In genomic region chr1:100612540-100612939, GRCh38 we compare ENCODE assay signal across 20 cellular contexts.
"Had no signal": no experiment of that assay in that cellular context is flagged by ENCODE, and none has a peak within 500 bp of the region (broad histone marks: within the 10 kb centered on the region; RNA-seq: fewer than 3 reads in every experiment).

No MANE protein-coding gene starts in this region.

- DNase-seq: activated B cell treated with CpG ODN at 0.5 μM for 24 hours; activated CD4-positive, alpha-beta T cell treated with anti-CD3 and anti-CD28 coated beads for 48 hours; activated CD4-positive, alpha-beta T cell treated with anti-CD3 and anti-CD28 coated beads, Interleukin-2, amount 50 U/mL, for 1 hour; activated CD4-positive, alpha-beta T cell treated with anti-CD3 and anti-CD28 coated beads, Interleukin-2, amount 50 U/mL, for 48 hours; activated CD8-positive, alpha-beta memory T cell treated with anti-CD3 and anti-CD28 coated beads for 24 hours; activated CD8-positive, alpha-beta T cell treated with anti-CD3 and anti-CD28 coated beads for 36 hours; activated effector memory CD4-positive, alpha-beta T cell treated with anti-CD3 and anti-CD28 coated beads, Interleukin-2, amount 50 U/mL, for 16 hours; activated naive CD4-positive, alpha-beta T cell treated with anti-CD3 and anti-CD28 coated beads for 36 hours; activated naive CD8-positive, alpha-beta T cell treated with anti-CD3 and anti-CD28 coated beads for 36 hours; activated naive CD8-positive, alpha-beta T cell treated with anti-CD3 and anti-CD28 coated beads, Interleukin-2, amount 50 U/mL, for 24 hours; activated T-cell treated with anti-CD3 and anti-CD28 coated beads, Interleukin-2, amount 50 U/mL, for 48 hours; adrenal gland; brain microvascular endothelial cell; dorsolateral prefrontal cortex; effector memory CD4-positive, alpha-beta T cell; endodermal cell; foreskin fibroblast; head of caudate nucleus; T-helper 2 cell; WERI-Rb-1 had no signal
